In the genomic region with DNA sequence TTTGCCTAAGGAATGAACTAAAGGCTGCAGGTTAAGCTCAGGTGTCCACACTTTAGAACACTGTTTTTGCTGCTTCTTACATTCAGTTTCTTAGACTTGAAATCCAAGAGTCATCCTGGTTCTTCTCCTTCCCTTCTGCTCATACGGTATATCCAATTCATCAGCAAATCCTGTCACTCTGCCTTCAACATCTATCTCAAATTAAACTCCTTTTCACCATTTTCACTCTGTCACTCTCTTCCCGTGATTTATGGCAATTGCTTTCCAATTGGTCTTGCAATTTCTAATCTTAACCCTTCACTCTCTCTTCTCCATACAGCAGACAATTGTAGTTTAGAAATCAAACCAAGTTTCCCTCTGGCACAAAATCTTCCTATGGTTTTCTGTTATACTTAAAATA, we compare ENCODE assay signal across 1 cellular context.
TF ChIP-seq lines count a peak whose summit lies in the region.

No MANE protein-coding gene starts in this region.

TF ChIP-seq in GM23338, 12 proteins besides CTCF, POLR2A, EP300 and RAD21 (continued from another document):
- TF ChIP-seq, protein P1, sequence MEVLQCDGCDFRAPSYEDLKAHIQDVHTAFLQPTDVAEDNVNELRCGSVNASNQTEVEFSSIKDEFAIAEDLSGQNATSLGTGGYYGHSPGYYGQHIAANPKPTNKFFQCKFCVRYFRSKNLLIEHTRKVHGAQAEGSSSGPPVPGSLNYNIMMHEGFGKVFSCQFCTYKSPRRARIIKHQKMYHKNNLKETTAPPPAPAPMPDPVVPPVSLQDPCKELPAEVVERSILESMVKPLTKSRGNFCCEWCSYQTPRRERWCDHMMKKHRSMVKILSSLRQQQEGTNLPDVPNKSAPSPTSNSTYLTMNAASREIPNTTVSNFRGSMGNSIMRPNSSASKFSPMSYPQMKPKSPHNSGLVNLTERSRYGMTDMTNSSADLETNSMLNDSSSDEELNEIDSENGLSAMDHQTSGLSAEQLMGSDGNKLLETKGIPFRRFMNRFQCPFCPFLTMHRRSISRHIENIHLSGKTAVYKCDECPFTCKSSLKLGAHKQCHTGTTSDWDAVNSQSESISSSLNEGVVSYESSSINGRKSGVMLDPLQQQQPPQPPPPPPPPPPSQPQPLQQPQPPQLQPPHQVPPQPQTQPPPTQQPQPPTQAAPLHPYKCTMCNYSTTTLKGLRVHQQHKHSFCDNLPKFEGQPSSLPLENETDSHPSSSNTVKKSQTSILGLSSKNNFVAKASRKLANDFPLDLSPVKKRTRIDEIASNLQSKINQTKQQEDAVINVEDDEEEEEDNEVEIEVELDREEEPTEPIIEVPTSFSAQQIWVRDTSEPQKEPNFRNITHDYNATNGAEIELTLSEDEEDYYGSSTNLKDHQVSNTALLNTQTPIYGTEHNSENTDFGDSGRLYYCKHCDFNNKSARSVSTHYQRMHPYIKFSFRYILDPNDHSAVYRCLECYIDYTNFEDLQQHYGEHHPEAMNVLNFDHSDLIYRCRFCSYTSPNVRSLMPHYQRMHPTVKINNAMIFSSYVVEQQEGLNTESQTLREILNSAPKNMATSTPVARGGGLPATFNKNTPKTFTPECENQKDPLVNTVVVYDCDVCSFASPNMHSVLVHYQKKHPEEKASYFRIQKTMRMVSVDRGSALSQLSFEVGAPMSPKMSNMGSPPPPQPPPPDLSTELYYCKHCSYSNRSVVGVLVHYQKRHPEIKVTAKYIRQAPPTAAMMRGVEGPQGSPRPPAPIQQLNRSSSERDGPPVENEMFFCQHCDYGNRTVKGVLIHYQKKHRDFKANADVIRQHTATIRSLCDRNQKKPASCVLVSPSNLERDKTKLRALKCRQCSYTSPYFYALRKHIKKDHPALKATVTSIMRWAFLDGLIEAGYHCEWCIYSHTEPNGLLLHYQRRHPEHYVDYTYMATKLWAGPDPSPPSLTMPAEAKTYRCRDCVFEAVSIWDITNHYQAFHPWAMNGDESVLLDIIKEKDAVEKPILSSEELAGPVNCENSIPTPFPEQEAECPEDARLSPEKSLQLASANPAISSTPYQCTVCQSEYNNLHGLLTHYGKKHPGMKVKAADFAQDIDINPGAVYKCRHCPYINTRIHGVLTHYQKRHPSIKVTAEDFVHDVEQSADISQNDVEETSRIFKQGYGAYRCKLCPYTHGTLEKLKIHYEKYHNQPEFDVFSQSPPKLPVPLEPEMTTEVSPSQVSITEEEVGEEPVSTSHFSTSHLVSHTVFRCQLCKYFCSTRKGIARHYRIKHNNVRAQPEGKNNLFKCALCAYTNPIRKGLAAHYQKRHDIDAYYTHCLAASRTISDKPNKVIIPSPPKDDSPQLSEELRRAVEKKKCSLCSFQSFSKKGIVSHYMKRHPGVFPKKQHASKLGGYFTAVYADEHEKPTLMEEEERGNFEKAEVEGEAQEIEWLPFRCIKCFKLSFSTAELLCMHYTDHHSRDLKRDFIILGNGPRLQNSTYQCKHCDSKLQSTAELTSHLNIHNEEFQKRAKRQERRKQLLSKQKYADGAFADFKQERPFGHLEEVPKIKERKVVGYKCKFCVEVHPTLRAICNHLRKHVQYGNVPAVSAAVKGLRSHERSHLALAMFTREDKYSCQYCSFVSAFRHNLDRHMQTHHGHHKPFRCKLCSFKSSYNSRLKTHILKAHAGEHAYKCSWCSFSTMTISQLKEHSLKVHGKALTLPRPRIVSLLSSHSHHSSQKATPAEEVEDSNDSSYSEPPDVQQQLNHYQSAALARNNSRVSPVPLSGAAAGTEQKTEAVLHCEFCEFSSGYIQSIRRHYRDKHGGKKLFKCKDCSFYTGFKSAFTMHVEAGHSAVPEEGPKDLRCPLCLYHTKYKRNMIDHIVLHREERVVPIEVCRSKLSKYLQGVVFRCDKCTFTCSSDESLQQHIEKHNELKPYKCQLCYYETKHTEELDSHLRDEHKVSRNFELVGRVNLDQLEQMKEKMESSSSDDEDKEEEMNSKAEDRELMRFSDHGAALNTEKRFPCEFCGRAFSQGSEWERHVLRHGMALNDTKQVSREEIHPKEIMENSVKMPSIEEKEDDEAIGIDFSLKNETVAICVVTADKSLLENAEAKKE (CRISPR knock-in tag; IDR thresholded peaks at IDR 0.05), result no peak
- TF ChIP-seq CREB1 (CRISPR knock-in tag; IDR thresholded peaks at IDR 0.05; ENCODE audit: low read depth) (no peak), ZNF331 (CRISPR knock-in tag; IDR thresholded peaks at IDR 0.05; ENCODE audit: low read depth) (no peak), STAT1 (IDR thresholded peaks at IDR 0.05; ENCODE audit: unreplicated experiment) (no peak), POLR2AphosphoS5 (IDR thresholded peaks at IDR 0.05; ENCODE audit: low read depth) (no peak), EZH2 (IDR thresholded peaks at IDR 0.05; ENCODE audit: low read depth, unreplicated experiment) (no peak), ZNF114 (CRISPR knock-in tag; IDR thresholded peaks at IDR 0.05) (no peak), NANOG (IDR thresholded peaks at IDR 0.05; ENCODE audit: borderline replicate concordance) (no peak), JUNB (IDR thresholded peaks at IDR 0.05; ENCODE audit: unreplicated experiment) (no peak)
- TF ChIP-seq, protein P2, sequence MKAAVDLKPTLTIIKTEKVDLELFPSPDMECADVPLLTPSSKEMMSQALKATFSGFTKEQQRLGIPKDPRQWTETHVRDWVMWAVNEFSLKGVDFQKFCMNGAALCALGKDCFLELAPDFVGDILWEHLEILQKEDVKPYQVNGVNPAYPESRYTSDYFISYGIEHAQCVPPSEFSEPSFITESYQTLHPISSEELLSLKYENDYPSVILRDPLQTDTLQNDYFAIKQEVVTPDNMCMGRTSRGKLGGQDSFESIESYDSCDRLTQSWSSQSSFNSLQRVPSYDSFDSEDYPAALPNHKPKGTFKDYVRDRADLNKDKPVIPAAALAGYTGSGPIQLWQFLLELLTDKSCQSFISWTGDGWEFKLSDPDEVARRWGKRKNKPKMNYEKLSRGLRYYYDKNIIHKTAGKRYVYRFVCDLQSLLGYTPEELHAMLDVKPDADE (IDR thresholded peaks at IDR 0.05), result no peak
- TF ChIP-seq, protein P3, sequence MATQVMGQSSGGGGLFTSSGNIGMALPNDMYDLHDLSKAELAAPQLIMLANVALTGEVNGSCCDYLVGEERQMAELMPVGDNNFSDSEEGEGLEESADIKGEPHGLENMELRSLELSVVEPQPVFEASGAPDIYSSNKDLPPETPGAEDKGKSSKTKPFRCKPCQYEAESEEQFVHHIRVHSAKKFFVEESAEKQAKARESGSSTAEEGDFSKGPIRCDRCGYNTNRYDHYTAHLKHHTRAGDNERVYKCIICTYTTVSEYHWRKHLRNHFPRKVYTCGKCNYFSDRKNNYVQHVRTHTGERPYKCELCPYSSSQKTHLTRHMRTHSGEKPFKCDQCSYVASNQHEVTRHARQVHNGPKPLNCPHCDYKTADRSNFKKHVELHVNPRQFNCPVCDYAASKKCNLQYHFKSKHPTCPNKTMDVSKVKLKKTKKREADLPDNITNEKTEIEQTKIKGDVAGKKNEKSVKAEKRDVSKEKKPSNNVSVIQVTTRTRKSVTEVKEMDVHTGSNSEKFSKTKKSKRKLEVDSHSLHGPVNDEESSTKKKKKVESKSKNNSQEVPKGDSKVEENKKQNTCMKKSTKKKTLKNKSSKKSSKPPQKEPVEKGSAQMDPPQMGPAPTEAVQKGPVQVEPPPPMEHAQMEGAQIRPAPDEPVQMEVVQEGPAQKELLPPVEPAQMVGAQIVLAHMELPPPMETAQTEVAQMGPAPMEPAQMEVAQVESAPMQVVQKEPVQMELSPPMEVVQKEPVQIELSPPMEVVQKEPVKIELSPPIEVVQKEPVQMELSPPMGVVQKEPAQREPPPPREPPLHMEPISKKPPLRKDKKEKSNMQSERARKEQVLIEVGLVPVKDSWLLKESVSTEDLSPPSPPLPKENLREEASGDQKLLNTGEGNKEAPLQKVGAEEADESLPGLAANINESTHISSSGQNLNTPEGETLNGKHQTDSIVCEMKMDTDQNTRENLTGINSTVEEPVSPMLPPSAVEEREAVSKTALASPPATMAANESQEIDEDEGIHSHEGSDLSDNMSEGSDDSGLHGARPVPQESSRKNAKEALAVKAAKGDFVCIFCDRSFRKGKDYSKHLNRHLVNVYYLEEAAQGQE (IDR thresholded peaks at IDR 0.05; ENCODE audit: unreplicated experiment), result no peak
